19 cellular contexts compared by ENCODE assay signal in the genomic region with DNA sequence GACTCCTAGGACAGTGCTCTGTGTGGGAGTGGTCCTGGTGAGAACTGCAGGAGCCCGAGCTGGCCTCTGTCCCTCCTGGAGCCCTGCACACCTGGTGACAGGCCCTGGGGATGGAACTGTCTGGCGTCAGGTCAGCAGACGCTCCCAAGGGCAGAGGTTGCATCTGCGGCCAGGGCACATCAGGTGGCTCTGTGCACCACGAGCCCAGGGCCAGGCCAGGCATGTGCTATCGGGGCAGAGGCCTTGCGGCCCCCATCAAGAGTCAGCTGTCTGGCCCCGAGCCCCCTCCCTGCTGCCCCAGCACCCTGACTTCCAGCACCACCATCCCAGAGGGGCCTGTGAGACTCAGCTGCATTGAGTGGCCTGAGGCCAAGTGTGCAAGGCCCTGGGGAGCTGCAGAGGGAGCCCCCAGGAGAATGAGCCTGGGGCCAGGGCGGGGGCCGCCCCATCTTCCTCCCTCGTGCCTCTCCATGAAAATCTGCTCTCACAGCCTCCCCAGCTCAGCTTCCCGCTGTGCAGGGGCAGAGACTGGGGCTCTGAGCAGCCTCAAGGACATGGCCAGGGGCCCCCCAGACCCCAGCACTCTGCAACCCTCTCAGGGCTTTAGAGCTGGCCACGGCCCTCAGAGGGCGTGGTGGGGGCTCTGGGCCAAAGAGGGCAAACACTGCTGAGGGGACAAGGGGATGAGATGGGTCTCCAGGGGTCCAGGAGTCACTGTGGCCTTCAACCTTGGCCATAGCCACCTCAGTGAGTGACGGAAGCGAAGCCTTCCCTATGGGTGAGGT. TPM values are rescaled to one million over a fixed set of nuclear protein-coding genes. Genes with fewer than 3 reads are reported as not detected.
DNase-seq lines count a peak whose midpoint lies in the region; ATAC-seq and TF ChIP-seq lines count a peak whose summit lies in the region.
"Had no signal": no experiment of that assay in that cellular context is flagged by ENCODE, and none has a peak within 500 bp of the region (broad histone marks: within the 10 kb centered on the region; RNA-seq: fewer than 3 reads in every experiment).

No MANE protein-coding gene starts in this region.

- H3K9me3 Mint-ChIP-seq in activated T-cell treated with anti-CD3 and anti-CD28 coated beads, Interleukin-2, amount 50 U/mL, for 4 hours: peaks cover 3% of the 10 kb centered on the region

- peaks cover 3% of the 10 kb centered on the region for H3K36me3 Mint-ChIP-seq in activated T-cell treated with anti-CD3 and anti-CD28 coated beads, Interleukin-2, amount 50 U/mL, for 4 hours (ENCODE audit: insufficient read depth)

- H3K4me3 Mint-ChIP-seq in activated T-cell treated with anti-CD3 and anti-CD28 coated beads, Interleukin-2, amount 50 U/mL, for 4 hours: no peak overlapping the region

- H3K9ac ChIP-seq in BLaER1: no peak overlapping the region

- intact Hi-C loops in sciatic nerve (cut with DNase I): no loop called here
- intact Hi-C loops in uterus (cut with DNase I; ENCODE audit: low total_unique reads): no loop called here

- H3K27me3 ChIP-seq in BLaER1 (no peaks in the 10 kb centered on the region), uterus (no peaks in the 10 kb centered on the region)

- H3K4me3 ChIP-seq in BLaER1 (no peak overlapping the region), uterus (no peak overlapping the region)

- no peaks in the 10 kb centered on the region for H3K27me3 Mint-ChIP-seq in activated T-cell treated with anti-CD3 and anti-CD28 coated beads, Interleukin-2, amount 50 U/mL, for 4 hours (ENCODE audit: low read depth)

- peaks cover 4% of the 10 kb centered on the region for H3K9me3 ChIP-seq in BLaER1
- H3K9me3 ChIP-seq in uterus: no peaks in the 10 kb centered on the region

- TF ChIP-seq CTCF in GM13976 (IDR thresholded peaks at IDR 0.05; ENCODE audit: borderline replicate concordance, control extremely low read depth, extremely low read depth, insufficient read depth, missing control alignments): no peak
- no peak for TF ChIP-seq CTCF in uterus (IDR thresholded peaks at IDR 0.05)

- H3K4me1 Mint-ChIP-seq in activated T-cell treated with anti-CD3 and anti-CD28 coated beads, Interleukin-2, amount 50 U/mL, for 4 hours (ENCODE audit: low read depth): no peaks in the 10 kb centered on the region

- no peak for TF ChIP-seq POLR2A in uterus (IDR thresholded peaks at IDR 0.05)

- ATAC-seq in sciatic nerve: no peak
- no peak for ATAC-seq in activated T-cell treated with anti-CD3 and anti-CD28 coated beads, Interleukin-2, amount 50 U/mL, for 4 hours
- ATAC-seq: HepG2 had no signal

- H4K20me1 ChIP-seq in BLaER1: no peaks in the 10 kb centered on the region

- H3K4me1 ChIP-seq in BLaER1 (peaks cover 52% of the 10 kb centered on the region), uterus (no peaks in the 10 kb centered on the region)

- in situ Hi-C loops in GM13976 (cut with MboI; ENCODE audit: low sequenced_read_pairs, unreplicated experiment): no loop called here

- H3K27ac ChIP-seq in BLaER1 (no peak overlapping the region), uterus (no peak overlapping the region)

- H3K4me2 ChIP-seq in BLaER1: peak overlapping the region; percentile 59

- DNase-seq in GM13976 (ENCODE audit: low spot score) (peak; percentile 26), islet precursor cell (peak; percentile 46), sciatic nerve (ENCODE audit: low spot score) (peak; percentile 45), uterus (no peak), cerebellar cortex (ENCODE audit: low spot score) (no peak)
- no peak for DNase-seq in activated T-cell treated with anti-CD3 and anti-CD28 coated beads, Interleukin-2, amount 50 U/mL, for 4 hours
- DNase-seq: COR-L47; DMS153; HCEC 1CT; KG1; NCI-H1436; NCI-H2029 treated with DMSO at 0.1 percent for 48 hours; NCI-H2171 treated with DMSO at 0.1 percent for 48 hours; NCI-H446 treated with DMSO at 0.1 percent for 48 hours; NK-92 treated with Interleukin-12 subunit alpha and Interleukin-12 subunit beta, amount 100 ng/mL, for 24 hours; OCI-M1; RPMI8226 had no signal

- no peaks in the 10 kb centered on the region for H3K36me3 ChIP-seq in BLaER1
- H3K36me3 ChIP-seq in uterus: no peaks in the 10 kb centered on the region

RNA-seq across cellular contexts. Expression of a gene that starts 56.4 kb away (rescaled TPM):
- 21.1 TPM for total RNA-seq in sciatic nerve
- total RNA-seq in uterus: 10 to 100 TPM; 24.7 to 43.3 (median 36.6) TPM
- 1 to 10 TPM; 7.3 to 8.4 (median 7.9) TPM for total RNA-seq in activated T-cell treated with anti-CD3 and anti-CD28 coated beads, Interleukin-2, amount 50 U/mL, for 4 hours
- total RNA-seq: HepG2 had no signal

Comparison
In these comparisons a context has a peak if more than half of its experiments do, and no peak if none do; other contexts are left out.
1. DNase-seq: peak in GM13976 (single experiment), islet precursor cell (single experiment) and sciatic nerve (single experiment); none in uterus (0 of 2), cerebellar cortex (single experiment) and activated T-cell treated with anti-CD3 and anti-CD28 coated beads, Interleukin-2, amount 50 U/mL, for 4 hours (single experiment).